21 cellular contexts compared by ENCODE assay signal in the genomic region with DNA sequence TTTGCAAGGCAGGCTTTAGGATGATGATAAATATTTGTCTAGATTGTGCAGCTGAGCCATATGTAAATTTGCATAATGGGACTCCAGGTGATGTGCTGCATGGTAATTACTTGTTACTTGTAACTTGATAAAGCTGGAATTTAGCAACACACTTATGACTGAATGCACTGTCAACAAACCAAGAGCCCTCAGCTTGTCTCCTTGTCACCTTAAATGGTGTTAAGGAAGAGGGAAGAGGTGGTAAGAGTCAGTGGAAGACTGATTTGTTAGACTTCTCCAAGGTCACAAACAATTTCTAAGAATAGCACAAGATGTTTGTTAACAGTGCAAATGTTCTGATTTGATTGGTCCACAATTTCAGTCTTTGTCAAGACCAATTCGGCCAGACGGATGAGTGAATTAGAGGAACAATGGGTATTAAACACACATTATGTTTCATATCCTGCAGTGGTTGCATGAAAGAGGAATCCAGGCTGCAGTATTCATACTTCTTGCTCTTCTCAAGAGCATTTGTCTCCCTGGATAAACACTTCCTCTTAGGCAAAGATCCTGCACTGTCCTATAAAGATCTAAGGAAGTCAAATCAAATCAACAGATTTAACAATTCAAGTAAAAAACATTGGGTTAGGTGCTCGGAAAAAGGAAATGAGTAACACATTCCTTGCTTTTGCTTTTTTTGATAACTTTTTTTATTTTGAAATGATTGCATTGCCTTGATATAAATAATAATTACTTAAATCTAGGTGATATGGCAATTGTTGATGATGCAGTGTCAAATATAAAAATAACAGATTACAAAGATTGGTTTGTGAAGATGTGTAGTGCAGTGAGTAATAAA.
DNase-seq lines count a peak whose midpoint lies in the region; ATAC-seq and TF ChIP-seq lines count a peak whose summit lies in the region.
"Had no signal": no experiment of that assay in that cellular context is flagged by ENCODE, and none has a peak within 500 bp of the region (broad histone marks: within the 10 kb centered on the region; RNA-seq: fewer than 3 reads in every experiment).

No MANE protein-coding gene starts in this region.

- DNase-seq in NCI-H1105 treated with DMSO at 0.1 percent for 48 hours (lab: John Stamatoyannopoulos, UW) (peak; percentile 87), NCI-H345 (lab: John Stamatoyannopoulos, UW) (peak; percentile 63), epithelial cell of esophagus (ENCODE audit: low read depth) (peak; percentile 54), cortex of kidney (lab: John Stamatoyannopoulos, UW) (no peak), OCI-M1 (lab: John Stamatoyannopoulos, UW) (no peak), ascending aorta (ENCODE audit: low spot score in 2 of 2) (no peak)
- DNase-seq: activated CD4-positive, CD25-positive, alpha-beta regulatory T cell; activated CD8-positive, alpha-beta memory T cell treated with anti-CD3 and anti-CD28 coated beads, Interleukin-2, amount 10 ng/mL, durations not matched to agents 7 days and 5 days; esophagus squamous epithelium; GF-D8; hippocampal formation; left cardiac atrium; posterior cingulate gyrus; SHP77 treated with DMSO at 0.1 percent for 48 hours; spleen; stimulated activated naive CD4-positive, alpha-beta T cell; T-helper 2 cell; upper lobe of right lung had no signal

- intact Hi-C loops in ascending aorta (cut with DNase I): no loop called here

- no peaks in the 10 kb centered on the region for H3K4me1 ChIP-seq in ascending aorta
- H3K4me1 ChIP-seq: esophagus squamous epithelium, upper lobe of right lung had no signal

- no peaks in the 10 kb centered on the region for H3K36me3 ChIP-seq in ascending aorta
- H3K36me3 ChIP-seq: esophagus squamous epithelium, HAP-1, spleen, upper lobe of right lung had no signal

- H3K27ac ChIP-seq in 22Rv1 (peak overlapping the region; percentile 67), ascending aorta (no peak overlapping the region)
- H3K27ac ChIP-seq: esophagus squamous epithelium, upper lobe of right lung had no signal

- TF ChIP-seq CTCF in 22Rv1 (IDR thresholded peaks at IDR 0.05) (no peak), epithelial cell of esophagus (IDR thresholded peaks at IDR 0.05; ENCODE audit: insufficient read depth, low read depth, low read length, missing control alignments) (no peak), ascending aorta (IDR thresholded peaks at IDR 0.05) (no peak)

- H3K4me3 ChIP-seq in epithelial cell of esophagus (ENCODE audit: low read length): no peak overlapping the region
- H3K4me3 ChIP-seq in ascending aorta: no peak overlapping the region
- H3K4me3 ChIP-seq: esophagus squamous epithelium, HAP-1, spleen, upper lobe of right lung had no signal

- no peak for ATAC-seq in GM19455 (IDR thresholded peaks at IDR 0.05; ENCODE audit: unreplicated experiment)
- ATAC-seq: activated CD8-positive, alpha-beta memory T cell treated with anti-CD3 and anti-CD28 coated beads, Interleukin-2, amount 10 ng/mL, durations not matched to agents 7 days and 5 days; left cardiac atrium; upper lobe of right lung had no signal

- no peaks in the 10 kb centered on the region for H3K9me3 ChIP-seq in ascending aorta
- H3K9me3 ChIP-seq: esophagus squamous epithelium, HAP-1, spleen, upper lobe of right lung had no signal

- H3K27me3 ChIP-seq in ascending aorta: no peaks in the 10 kb centered on the region
- H3K27me3 ChIP-seq: esophagus squamous epithelium, spleen, upper lobe of right lung had no signal

Comparison
In these comparisons a context has a peak if more than half of its experiments do, and no peak if none do; other contexts are left out.
1. DNase-seq: peak in NCI-H1105 treated with DMSO at 0.1 percent for 48 hours (single experiment), NCI-H345 (single experiment) and epithelial cell of esophagus (single experiment); none in cortex of kidney (single experiment), OCI-M1 (single experiment) and ascending aorta (0 of 2).